9 cellular contexts compared by ENCODE assay signal in the genomic region with DNA sequence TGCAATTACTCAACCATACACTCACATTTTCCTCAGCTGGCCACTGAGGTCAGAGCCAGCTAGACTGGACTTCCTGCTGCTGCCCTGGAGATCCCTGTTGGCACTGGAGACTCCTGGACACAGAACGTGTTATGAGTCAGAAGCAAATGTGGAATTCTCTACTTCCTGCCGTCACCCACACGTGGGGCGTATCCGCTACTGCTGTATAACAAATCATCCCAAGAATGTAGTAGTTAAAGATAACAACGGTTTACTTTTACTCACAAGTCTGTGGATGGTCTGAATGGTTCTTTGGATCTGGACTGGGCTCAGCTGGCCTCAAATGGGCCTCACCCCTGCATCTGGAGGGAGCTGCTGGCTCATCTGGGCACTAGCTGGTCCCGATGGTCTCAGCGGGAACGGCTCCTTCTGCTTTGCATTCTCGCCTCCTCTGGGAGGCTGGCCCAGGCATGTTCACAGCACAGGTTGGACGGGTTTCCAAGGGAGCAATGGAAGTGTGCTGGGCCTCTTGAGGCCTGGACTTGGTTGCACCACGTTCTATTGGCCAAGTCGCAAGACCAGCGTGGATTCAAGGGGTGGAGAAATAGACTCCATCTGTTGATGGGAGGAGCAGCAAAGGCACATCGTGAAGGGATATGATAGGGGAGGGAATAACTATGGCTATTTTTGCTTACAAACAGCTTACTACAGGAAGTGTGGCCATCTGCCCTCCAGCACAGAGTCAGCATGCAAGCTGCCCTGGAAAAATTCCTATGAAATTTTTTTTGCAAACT.
DNase-seq lines count a peak whose midpoint lies in the region; ATAC-seq and TF ChIP-seq lines count a peak whose summit lies in the region.
"Had no signal": no experiment of that assay in that cellular context is flagged by ENCODE, and none has a peak within 500 bp of the region (broad histone marks: within the 10 kb centered on the region; RNA-seq: fewer than 3 reads in every experiment).

No MANE protein-coding gene starts in this region.

- peaks cover 17% of the 10 kb centered on the region for H3K27me3 Mint-ChIP-seq in neural progenitor cell (ENCODE audit: insufficient read depth, low read depth)

- no peak overlapping the region for H3K27ac Mint-ChIP-seq in neural progenitor cell

- no peak overlapping the region for H3K4me2 ChIP-seq in neural progenitor cell

- H3K4me3 Mint-ChIP-seq in neural progenitor cell: no peak overlapping the region

- intact Hi-C loops in left colon (cut with DNase I, micrococcal nuclease): no loop called here

- TF ChIP-seq CTCF in cardiac fibroblast (IDR thresholded peaks at IDR 0.05; ENCODE audit: low read depth, low read length): no peak
- TF ChIP-seq CTCF in upper lobe of left lung (IDR thresholded peaks at IDR 0.05): no peak
- no peak for TF ChIP-seq CTCF in neural progenitor cell (IDR thresholded peaks at IDR 0.05)

- H3K9ac ChIP-seq in neural progenitor cell: no peak overlapping the region

- H3K36me3 ChIP-seq in upper lobe of left lung: no peaks in the 10 kb centered on the region
- H3K36me3 ChIP-seq in neural progenitor cell: no peaks in the 10 kb centered on the region

- no peaks in the 10 kb centered on the region for H3K9me3 Mint-ChIP-seq in neural progenitor cell

- peak overlapping the region; percentile 57 to 85 (median 68) for H3K27ac ChIP-seq in upper lobe of left lung
- no peak overlapping the region for H3K27ac ChIP-seq in neural progenitor cell

- no peaks in the 10 kb centered on the region for H3K79me2 ChIP-seq in neural progenitor cell (ENCODE audit: low read depth)

- H3K9me3 ChIP-seq in upper lobe of left lung: no peaks in the 10 kb centered on the region
- no peaks in the 10 kb centered on the region for H3K9me3 ChIP-seq in neural progenitor cell (ENCODE audit: low read depth)

- TF ChIP-seq EP300 in upper lobe of left lung (IDR thresholded peaks at IDR 0.05): peak in 2 of 4 donors; percentile 74 to 79

- H3K4me1 ChIP-seq in upper lobe of left lung: peaks cover 17 to 26% (median 20%) of the 10 kb centered on the region in 4 donors
- no peaks in the 10 kb centered on the region for H3K4me1 ChIP-seq in neural progenitor cell

- no peaks in the 10 kb centered on the region for H3K36me3 Mint-ChIP-seq in neural progenitor cell

- no peak overlapping the region for H2AFZ ChIP-seq in neural progenitor cell (replicated peaks)

- H3K4me1 Mint-ChIP-seq in neural progenitor cell: no peaks in the 10 kb centered on the region

- no peaks in the 10 kb centered on the region for H3F3A ChIP-seq in neural progenitor cell (ENCODE audit: low read depth)

- peak overlapping the region in 1 of 2 donors; percentile 24 for H3K4me3 ChIP-seq in cardiac fibroblast (replicated peaks in 1 of 2; ENCODE audit: low read depth in 2 of 2, low read length in 2 of 2)
- no peak overlapping the region for H3K4me3 ChIP-seq in upper lobe of left lung
- H3K4me3 ChIP-seq in neural progenitor cell: no peak overlapping the region

- H4K20me1 ChIP-seq in neural progenitor cell (ENCODE audit: low read depth): no peaks in the 10 kb centered on the region

- WGBS in upper lobe of left lung, 2 donors: 58 to 66% methylated on average over 11 to 12 of the region's 15 CpGs

- TF ChIP-seq POLR2A in upper lobe of left lung (IDR thresholded peaks at IDR 0.05): no peak

- ATAC-seq in left colon (peak; percentile 61), upper lobe of left lung (ENCODE audit: low FRiP score in 2 of 2) (peak; percentile 59 to 92)

- no peaks in the 10 kb centered on the region for H3K27me3 ChIP-seq in upper lobe of left lung
- H3K27me3 ChIP-seq in neural progenitor cell: no peaks in the 10 kb centered on the region

- peak; percentile 99 for DNase-seq in HS-27A (ENCODE audit: low read depth)
- DNase-seq in cardiac fibroblast (ENCODE audit: low read depth in 2 of 2): peak; percentile 99 to 100
- peak in 1 of 2 donors; percentile 66 for DNase-seq in left colon
- peak in 1 of 2 donors; percentile 51 for DNase-seq in upper lobe of left lung
- DNase-seq in T-helper 9 cell: no peak
- no peak for DNase-seq in neural progenitor cell (ENCODE audit: low spot score)
- no peak for DNase-seq in NCI-H69 (lab: John Stamatoyannopoulos, UW)
- no peak for DNase-seq in HuH-7.5 (ENCODE audit: low spot score)
- DNase-seq: NCI-H2029 had no signal

Comparison
In these comparisons a context has a peak if more than half of its experiments do, and no peak if none do; other contexts are left out.
1. DNase-seq: peak in HS-27A (single experiment) and cardiac fibroblast (2 of 2); none in T-helper 9 cell (single experiment), neural progenitor cell (single experiment), NCI-H69 (single experiment) and HuH-7.5 (single experiment).